In the genomic region with DNA sequence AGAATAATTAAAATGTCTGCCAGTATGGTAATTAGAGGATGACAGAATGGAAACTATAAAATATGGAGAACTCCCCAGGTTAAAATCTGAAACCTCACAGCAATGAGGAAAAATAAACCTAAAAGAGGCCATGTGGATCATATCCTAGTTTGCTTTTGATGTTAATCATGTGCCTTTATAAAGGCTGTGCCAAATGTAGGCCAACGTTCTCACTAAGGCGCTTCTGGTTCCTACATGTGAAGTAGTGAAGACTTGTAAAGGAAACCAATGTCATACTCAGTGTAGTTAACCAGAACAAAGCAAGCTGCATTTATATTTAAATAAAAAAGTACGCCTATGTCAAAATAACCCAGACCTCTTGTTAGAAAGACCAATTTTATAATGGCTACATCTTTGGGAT, we compare ENCODE assay signal across 20 cellular contexts.
"Had no signal": no experiment of that assay in that cellular context is flagged by ENCODE, and none has a peak within 500 bp of the region (broad histone marks: within the 10 kb centered on the region; RNA-seq: fewer than 3 reads in every experiment).

No MANE protein-coding gene starts in this region.

- H3K9me3 Mint-ChIP-seq: IgD-negative memory B cell had no signal

- H3K4me3 Mint-ChIP-seq: IgD-negative memory B cell had no signal

- H3K4me1 Mint-ChIP-seq: IgD-negative memory B cell had no signal

- H3K27me3 Mint-ChIP-seq: IgD-negative memory B cell had no signal

- H3K27ac ChIP-seq: KMS-11 had no signal

- H3K9ac ChIP-seq: KMS-11 had no signal

- FAIRE-seq: K562, RCC 7860 had no signal

- H3K4me3 ChIP-seq: K562 had no signal

- ATAC-seq: K562 had no signal

- H3K27ac Mint-ChIP-seq: IgD-negative memory B cell had no signal

- H3K4me2 ChIP-seq: KMS-11 had no signal

- DNase-seq: Kasumi-1, MM.1S, NCI-H1092 treated with DMSO at 0.1 percent for 48 hours, NCI-H1436, NCI-H187, NCI-H2029, NCI-H2081 treated with DMSO at 0.1 percent for 48 hours, NCI-H2171, NCI-H226, NCI-H446, NCI-H510A, NCI-H524 treated with DMSO at 0.1 percent for 48 hours, NCI-H69, NCI-H774, RPMI8226, SHP77 had no signal
